ENCODE assay signal across 33 cellular contexts in the genomic region with DNA sequence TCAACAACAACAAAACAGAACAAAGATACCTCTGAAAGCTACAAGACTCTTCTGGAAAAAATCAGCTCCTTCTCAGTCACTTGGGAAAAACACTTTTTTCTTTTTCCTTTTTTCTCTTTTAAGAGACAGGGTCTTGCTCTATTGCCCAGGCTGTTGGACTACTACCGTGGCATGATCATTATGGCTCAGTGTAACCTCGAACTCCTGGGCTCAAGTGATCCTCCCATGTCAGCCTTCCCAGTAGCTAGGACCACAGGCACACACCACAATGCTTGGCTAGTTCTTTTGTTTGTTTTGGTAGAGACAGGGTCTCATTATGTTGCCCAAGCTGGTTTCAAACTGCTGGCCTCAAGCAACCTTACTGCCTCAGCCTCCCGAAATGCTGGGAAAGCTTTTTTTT.
"Had no signal": no experiment of that assay in that cellular context is flagged by ENCODE, and none has a peak within 500 bp of the region (broad histone marks: within the 10 kb centered on the region; RNA-seq: fewer than 3 reads in every experiment).

No MANE protein-coding gene starts in this region.

- H3K4me1 ChIP-seq: foreskin keratinocyte had no signal

- H3K9me3 ChIP-seq: adrenal gland, body of pancreas, esophagus muscularis mucosa, gastrocnemius medialis, heart left ventricle had no signal

- FAIRE-seq: colon had no signal

- ATAC-seq: activated CD4-positive, CD25-positive, alpha-beta regulatory T cell treated with anti-CD3 and anti-CD28 coated beads, Interleukin-2, amount 50 U/mL, for 24 hours; activated CD8-positive, alpha-beta memory T cell treated with anti-CD3 and anti-CD28 coated beads, Interleukin-2, amount 10 ng/mL, durations not matched to agents 7 days and 5 days; activated CD8-positive, alpha-beta T cell treated with anti-CD3 and anti-CD28 coated beads for 36 hours; activated naive CD8-positive, alpha-beta T cell treated with anti-CD3 and anti-CD28 coated beads, Interleukin-2, amount 50 U/mL, for 24 hours; body of pancreas; effector memory CD8-positive, alpha-beta T cell; foreskin keratinocyte; gastrocnemius medialis; heart left ventricle; T-helper 17 cell had no signal

- H3K27ac ChIP-seq: adrenal gland, body of pancreas, esophagus muscularis mucosa, foreskin keratinocyte, gastrocnemius medialis, heart left ventricle, WERI-Rb-1 had no signal

- H3K4me3 ChIP-seq: adrenal gland, body of pancreas, esophagus muscularis mucosa, gastrocnemius medialis, heart left ventricle had no signal

- H3K36me3 ChIP-seq: adrenal gland, esophagus muscularis mucosa, gastrocnemius medialis, heart left ventricle, WERI-Rb-1 had no signal

- H3K27me3 ChIP-seq: adrenal gland, body of pancreas, esophagus muscularis mucosa, foreskin keratinocyte, gastrocnemius medialis, heart left ventricle had no signal

- DNase-seq: activated B cell treated with CpG ODN at 0.5 μM for 24 hours; activated CD4-positive, alpha-beta T cell treated with anti-CD3 and anti-CD28 coated beads for 48 hours; activated CD4-positive, alpha-beta T cell treated with anti-CD3 and anti-CD28 coated beads, Interleukin-2, amount 50 U/mL, for 1 hour; activated CD4-positive, alpha-beta T cell treated with anti-CD3 and anti-CD28 coated beads, Interleukin-2, amount 50 U/mL, for 48 hours; activated CD8-positive, alpha-beta memory T cell treated with anti-CD3 and anti-CD28 coated beads, Interleukin-2, amount 10 ng/mL, durations not matched to agents 7 days and 5 days; activated CD8-positive, alpha-beta memory T cell treated with anti-CD3 and anti-CD28 coated beads, Interleukin-2, amount 50 U/mL, for 4 hours; activated CD8-positive, alpha-beta T cell treated with anti-CD3 and anti-CD28 coated beads for 36 hours; activated effector memory CD4-positive, alpha-beta T cell treated with anti-CD3 and anti-CD28 coated beads, Interleukin-2, amount 50 U/mL, for 16 hours; activated naive CD4-positive, alpha-beta T cell treated with anti-CD3 and anti-CD28 coated beads for 36 hours; activated naive CD8-positive, alpha-beta T cell treated with anti-CD3 and anti-CD28 coated beads for 36 hours; activated naive CD8-positive, alpha-beta T cell treated with anti-CD3 and anti-CD28 coated beads, Interleukin-2, amount 50 U/mL, for 24 hours; activated T-cell treated with anti-CD3 and anti-CD28 coated beads, Interleukin-2, amount 50 U/mL, for 1 hour; activated T-cell treated with anti-CD3 and anti-CD28 coated beads, Interleukin-2, amount 50 U/mL, for 48 hours; adrenal gland; amygdala; aorta; body of pancreas; caudate nucleus; cortex of kidney; dermis blood vessel endothelial cell; effector CD4-positive, alpha-beta T cell; effector memory CD8-positive, alpha-beta T cell; erythroblast; foreskin keratinocyte; gastrocnemius medialis; glutamatergic neuron; heart left ventricle; T-helper 17 cell; T1000; WERI-Rb-1 had no signal
